Comparison of ENCODE assay signal across 8 cellular contexts in genomic region chr20:33673411-33674293, GRCh38. TPM values are rescaled to one million over a fixed set of nuclear protein-coding genes. Genes with fewer than 3 reads are reported as not detected.
A peak's percentile ranks its signal among the peaks of the same experiment; 100 is the strongest.
DNase-seq lines count a peak whose midpoint lies in the region; ATAC-seq, FAIRE-seq and TF ChIP-seq lines count a peak whose summit lies in the region.

No MANE protein-coding gene starts in this region.

- no peak overlapping the region for H2AFZ ChIP-seq in fibroblast of lung (ENCODE audit: low read length)

- peak overlapping the region; percentile 87 for H3K4me2 ChIP-seq in fibroblast of lung (ENCODE audit: extremely low read depth, insufficient read depth, low read length)

- H3K79me2 ChIP-seq in fibroblast of lung (ENCODE audit: control insufficient read depth, insufficient read depth, low read length) = no peaks in the 10 kb centered on the region

- H3K4me3 ChIP-seq in fibroblast of lung (replicated peaks in 1 of 4; ENCODE audit: control extremely low read depth in 1 of 4, insufficient read depth in 1 of 4, low read depth in 3 of 4, low read length in 4 of 4) = peak overlapping the region; percentile 52 to 76 (median 63)
- peak overlapping the region; percentile 58 to 73 (median 72) for H3K4me3 ChIP-seq in pancreas

- H3K9me3 ChIP-seq in fibroblast of lung (ENCODE audit: control insufficient read depth, insufficient read depth, low read depth, low read length) (no peaks in the 10 kb centered on the region), pancreas (no peaks in the 10 kb centered on the region)

- peaks cover 5 to 25% of the 10 kb centered on the region in 2 donors for H3K36me3 Mint-ChIP-seq in CD14-positive monocyte

- peak overlapping the region; percentile 91 to 97 for H3K4me3 Mint-ChIP-seq in CD14-positive monocyte

- peaks cover 6% of the 10 kb centered on the region for H3K36me3 ChIP-seq in fibroblast of lung (ENCODE audit: control insufficient read depth, insufficient read depth, low read length)
- H3K36me3 ChIP-seq in pancreas = no peaks in the 10 kb centered on the region

- no peaks in the 10 kb centered on the region for H3K9me3 Mint-ChIP-seq in CD14-positive monocyte

- H3K4me1 ChIP-seq in fibroblast of lung (ENCODE audit: control insufficient read depth, extremely low read depth, insufficient read depth, low read length) (peaks cover 19% of the 10 kb centered on the region), pancreas (peaks cover 0 to 9% (median 0%) of the 10 kb centered on the region in 3 donors)

- no peak for FAIRE-seq in pancreas (lab: Jason Lieb, UNC)

- H3K9ac ChIP-seq in fibroblast of lung (ENCODE audit: insufficient read depth, low read length) = peak overlapping the region; percentile 55

- no peaks in the 10 kb centered on the region for H3K27me3 ChIP-seq in fibroblast of lung (ENCODE audit: control insufficient read depth, insufficient read depth, low read length)
- H3K27me3 ChIP-seq in pancreas = no peaks in the 10 kb centered on the region

- ATAC-seq in GM21390 (IDR thresholded peaks at IDR 0.05; ENCODE audit: unreplicated experiment) (peak; percentile 42), pancreas (peak; percentile 7 to 23 (median 13)), GM21825 (IDR thresholded peaks at IDR 0.05; ENCODE audit: unreplicated experiment) (no peak), GM19467 (IDR thresholded peaks at IDR 0.05; ENCODE audit: unreplicated experiment) (no peak)

- 10 to 17% methylated on average over 15 to 29 of the region's 29 CpGs for WGBS in pancreas, 2 donors

- TF ChIP-seq CTCF in CD14-positive monocyte (IDR thresholded peaks at IDR 0.05) (no peak), fibroblast of lung (conservative IDR thresholded peaks at IDR 0.05 in 1 of 2, IDR thresholded peaks at IDR 0.05 in 1 of 2; ENCODE audit: low read depth in 1 of 2, low read length in 2 of 2) (no peak), pancreas (IDR thresholded peaks at IDR 0.05) (no peak)

- H4K20me1 ChIP-seq in fibroblast of lung (ENCODE audit: control insufficient read depth, extremely low read depth, insufficient read depth, low read length) = no peaks in the 10 kb centered on the region

- DNase-seq in CD14-positive monocyte (ENCODE audit: low spot score) = no peak
- DNase-seq in SK-N-DZ (ENCODE audit: low spot score) = peak; percentile 60
- peak in 1 of 2 donors; percentile 37 for DNase-seq in fibroblast of lung (ENCODE audit: low read depth in 2 of 2)
- DNase-seq in pancreas = peak in 1 of 6 donors; percentile 5
- DNase-seq in COLO829 (ENCODE audit: low spot score) = no peak

- peaks cover 2 to 8% (median 3%) of the 10 kb centered on the region in 3 donors for H3K27me3 Mint-ChIP-seq in CD14-positive monocyte (ENCODE audit: low read depth in 3 of 3)

- H3K27ac ChIP-seq in fibroblast of lung (ENCODE audit: insufficient read depth, low read length) (peak overlapping the region; percentile 54), pancreas (peak overlapping the region in 3 of 4 donors; percentile 28 to 55 (median 52))

- H3K27ac Mint-ChIP-seq in CD14-positive monocyte = peak overlapping the region; percentile 27 to 91 (median 77)

- intact Hi-C loops in CD14-positive monocyte (cut with micrococcal nuclease) = loop anchor here in 1 of 2 donors (5.0 kb wide), 1 partner anchor 231 kb away; the partner anchor contains the start of gene SNTA1
- intact Hi-C loops in pancreas (cut with DNase I) = loop anchor here in 2 of 3 donors (5.0 to 10.0 kb wide), 2 partner anchors 131 to 221 kb away; no protein-coding TSS in a partner anchor

- peaks cover 17% of the 10 kb centered on the region for H3K4me1 Mint-ChIP-seq in CD14-positive monocyte

RNA-seq across cellular contexts. Expression of gene NECAB3, which starts 0.6 kb away (rescaled TPM):
- 1 to 10 TPM; 1.3 to 1.8 TPM for polyA plus RNA-seq in CD14-positive monocyte
- polyA plus RNA-seq in SK-N-DZ (2014; cell fraction: cytosol; rRNA removed) = 83.8 and 101 TPM in 2 replicates
- polyA plus RNA-seq in SK-N-DZ (2014; cell fraction: nucleus; rRNA removed) = 281 and 314 TPM in 2 replicates
- total RNA-seq in fibroblast of lung = 20.5 and 21.6 TPM in 2 replicates
- 5.1 and 7.1 TPM in 2 replicates for polyA plus RNA-seq in fibroblast of lung
- polyA plus RNA-seq in fibroblast of lung (2012) = 6.7 and 11.1 TPM in 2 replicates
- 7.1 and 25.0 TPM in 2 replicates for polyA minus RNA-seq in fibroblast of lung (ENCODE audit: low replicate concordance)
- total RNA-seq in pancreas = 10 to 100 TPM; 15.8 to 22.4 (median 18.8) TPM
- 10 to 100 TPM; 29.4 to 40.0 TPM for polyA plus RNA-seq in pancreas

RNA-seq across cellular contexts. Expression of gene ACTL10, which starts 6.9 kb away (rescaled TPM):
- polyA plus RNA-seq in CD14-positive monocyte = 1 to 10 TPM; 1.1 to 1.2 TPM
- polyA plus RNA-seq in SK-N-DZ (2014; cell fraction: cytosol; rRNA removed) = 0.80 and 1.2 TPM in 2 replicates
- polyA plus RNA-seq in SK-N-DZ (2014; cell fraction: nucleus; rRNA removed) = 0.43 and 0.94 TPM in 2 replicates
- total RNA-seq in fibroblast of lung = 1.8 and 2.0 TPM in 2 replicates
- 0.26 and 0.32 TPM in 2 replicates for polyA plus RNA-seq in fibroblast of lung
- polyA plus RNA-seq in fibroblast of lung (2012) = 0.97 and 1.2 TPM in 2 replicates
- polyA minus RNA-seq in fibroblast of lung (ENCODE audit: low replicate concordance) = 0.15 and 0.39 TPM in 2 replicates
- 1 to 10 TPM; 2.1 to 3.5 (median 2.7) TPM for total RNA-seq in pancreas
- polyA plus RNA-seq in pancreas = 1 to 10 TPM; 1.6 to 2.2 TPM

RNA-seq across cellular contexts. Expression of gene C20orf144, which starts 11.5 kb away (rescaled TPM):
- polyA plus RNA-seq in CD14-positive monocyte (not detected), fibroblast of lung (0.10 and 0.20 TPM in 2 replicates), pancreas (under 1 TPM; 0.12 to 0.15 TPM)
- 0.09 and 0.85 TPM in 2 replicates for polyA plus RNA-seq in SK-N-DZ (2014; cell fraction: cytosol; rRNA removed)
- not detected in 2 replicates for polyA plus RNA-seq in SK-N-DZ (2014; cell fraction: nucleus; rRNA removed)
- total RNA-seq in fibroblast of lung (under 0.01 and 0.17 TPM in 2 replicates), pancreas (under 1 TPM in 4 of 6 donors, not detected in 2; 0.09 to 0.14 (median 0.11) TPM)
- 0.16 and 0.28 TPM in 2 replicates for polyA plus RNA-seq in fibroblast of lung (2012)
- 1.3 TPM in 1 of 2 replicates, not detected in the other for polyA minus RNA-seq in fibroblast of lung (ENCODE audit: low replicate concordance)

RNA-seq across cellular contexts. Expression of gene E2F1, which starts 12.5 kb away (rescaled TPM):
- polyA plus RNA-seq in CD14-positive monocyte = under 1 TPM in 1 of 2 donors, not detected in 1; 0.17 TPM
- polyA plus RNA-seq in SK-N-DZ (2014; cell fraction: cytosol; rRNA removed) = 217 and 226 TPM in 2 replicates
- 524 and 528 TPM in 2 replicates for polyA plus RNA-seq in SK-N-DZ (2014; cell fraction: nucleus; rRNA removed)
- 0.51 and 2.1 TPM in 2 replicates for total RNA-seq in fibroblast of lung
- polyA plus RNA-seq in fibroblast of lung = 3.5 and 9.6 TPM in 2 replicates
- polyA plus RNA-seq in fibroblast of lung (2012) = 5.0 and 16.9 TPM in 2 replicates
- 11.5 and 29.2 TPM in 2 replicates for polyA minus RNA-seq in fibroblast of lung (ENCODE audit: low replicate concordance)
- total RNA-seq in pancreas = under 1 TPM; 0.23 to 0.92 (median 0.56) TPM
- under 1 TPM; 0.54 to 0.91 TPM for polyA plus RNA-seq in pancreas

RNA-seq across cellular contexts. Expression of gene PXMP4, which starts 46.5 kb away (rescaled TPM):
- polyA plus RNA-seq in CD14-positive monocyte (10 to 100 TPM in 1 of 2 donors, 1 to 10 TPM in 1; 9.0 to 11.4 TPM), fibroblast of lung (4.1 and 5.2 TPM in 2 replicates), pancreas (1 to 10 TPM; 2.1 to 3.5 TPM)
- polyA plus RNA-seq in SK-N-DZ (2014; cell fraction: cytosol; rRNA removed) = 23.8 and 29.7 TPM in 2 replicates
- 10.2 and 12.1 TPM in 2 replicates for polyA plus RNA-seq in SK-N-DZ (2014; cell fraction: nucleus; rRNA removed)
- total RNA-seq in fibroblast of lung (4.6 and 6.3 TPM in 2 replicates), pancreas (1 to 10 TPM; 4.5 to 8.2 (median 5.7) TPM)
- 6.6 and 11.0 TPM in 2 replicates for polyA plus RNA-seq in fibroblast of lung (2012)
- 22.2 and 24.9 TPM in 2 replicates for polyA minus RNA-seq in fibroblast of lung (ENCODE audit: low replicate concordance)

Comparison
In these comparisons a context has a peak if more than half of its experiments do, and no peak if none do; other contexts are left out.
1. ATAC-seq: peak in GM21390 (single experiment) and pancreas (4 of 4); none in GM21825 (single experiment) and GM19467 (single experiment).